Comparison of ENCODE assay signal across 22 cellular contexts in the genomic region with DNA sequence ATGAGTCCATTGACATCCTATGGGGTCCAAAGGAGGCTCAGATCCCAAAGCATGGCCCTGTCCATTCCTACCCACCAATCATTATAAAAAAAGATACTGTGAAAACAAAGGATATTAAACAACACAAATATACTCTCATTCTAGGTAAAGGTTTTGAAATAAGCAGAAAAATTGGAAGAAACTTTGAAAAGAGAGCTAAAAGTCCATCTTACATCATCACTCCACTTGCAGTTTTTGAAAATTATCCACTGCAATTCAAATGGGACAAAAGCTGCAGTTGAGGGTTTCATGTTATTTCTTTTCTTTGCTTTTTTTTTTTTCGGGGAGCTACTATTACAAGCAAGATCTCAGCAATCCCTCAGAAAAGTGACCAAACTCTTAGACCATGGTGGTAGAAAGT.
"Had no signal": no experiment of that assay in that cellular context is flagged by ENCODE, and none has a peak within 500 bp of the region (broad histone marks: within the 10 kb centered on the region; RNA-seq: fewer than 3 reads in every experiment).

No MANE protein-coding gene starts in this region.

- H3K4me1 Mint-ChIP-seq: activated CD4-positive, alpha-beta T cell treated with anti-CD3 and anti-CD28 coated beads, Interleukin-2, amount 10 ng/mL, durations not matched to agents 24 days and 14 days; activated CD8-positive, alpha-beta memory T cell treated with anti-CD3 and anti-CD28 coated beads, Interleukin-2, amount 10 ng/mL, durations not matched to agents 7 days and 5 days; activated naive CD8-positive, alpha-beta T cell treated with anti-CD3 and anti-CD28 coated beads, Interleukin-2, amount 50 U/mL, for 24 hours had no signal

- H2AFZ ChIP-seq: PC-9 had no signal

- DNase-seq: activated CD4-positive, alpha-beta T cell treated with anti-CD3 and anti-CD28 coated beads for 1 hour; activated CD4-positive, alpha-beta T cell treated with anti-CD3 and anti-CD28 coated beads, Interleukin-2, amount 10 ng/mL, durations not matched to agents 24 days and 14 days; activated CD4-positive, alpha-beta T cell treated with anti-CD3 and anti-CD28 coated beads, Interleukin-2, amount 50 U/mL, for 48 hours; activated CD8-positive, alpha-beta memory T cell treated with anti-CD3 and anti-CD28 coated beads, Interleukin-2, amount 10 ng/mL, durations not matched to agents 7 days and 5 days; activated effector memory CD4-positive, alpha-beta T cell treated with Interleukin-2 at 50 U/mL for 16 hours; activated naive CD4-positive, alpha-beta T cell; activated naive CD8-positive, alpha-beta T cell treated with anti-CD3 and anti-CD28 coated beads, Interleukin-2, amount 50 U/mL, for 24 hours; activated T-cell treated with anti-CD3 and anti-CD28 coated beads, Interleukin-2, amount 50 U/mL, for 24 hours; Karpas-422; MM.1S; NCI-H1105 treated with DMSO at 0.1 percent for 48 hours; NCI-H1436 treated with DMSO at 0.1 percent for 48 hours; NCI-H187 treated with DMSO at 0.1 percent for 48 hours; NCI-H2081 treated with DMSO at 0.1 percent for 48 hours; NCI-H446; PC-9; SHP77 treated with DMSO at 0.1 percent for 48 hours had no signal

- H3K9me3 Mint-ChIP-seq: activated CD4-positive, alpha-beta T cell treated with anti-CD3 and anti-CD28 coated beads, Interleukin-2, amount 10 ng/mL, durations not matched to agents 24 days and 14 days; activated naive CD4-positive, alpha-beta T cell treated with anti-CD3 and anti-CD28 coated beads, Interleukin-2, amount 50 U/mL, for 72 hours; activated naive CD8-positive, alpha-beta T cell treated with anti-CD3 and anti-CD28 coated beads, Interleukin-2, amount 50 U/mL, for 24 hours; activated T-cell treated with anti-CD3 and anti-CD28 coated beads, Interleukin-2, amount 50 U/mL, for 24 hours; activated T-helper 1 cell treated with anti-CD3 and anti-CD28 coated beads, Interleukin-12 subunit alpha, Interleukin-12 subunit beta, Interleukin-2, Interleukin-4 antibody, amounts not matched to agents 30 ng/mL and 10 ng/mL and 1 ng/mL, durations not matched to agents 14 hours and 24 hours and 36 hours; T-helper 1 cell treated with Interleukin-12 subunit alpha and Interleukin-12 subunit beta and Interleukin-4 antibody, amounts not matched to agents 30 μg/mL and 1 μg/mL, for 36 hours; WTC11 had no signal

- H3K4me3 Mint-ChIP-seq: activated CD4-positive, alpha-beta T cell treated with anti-CD3 and anti-CD28 coated beads, Interleukin-2, amount 10 ng/mL, durations not matched to agents 24 days and 14 days; activated CD8-positive, alpha-beta memory T cell treated with anti-CD3 and anti-CD28 coated beads, Interleukin-2, amount 10 ng/mL, durations not matched to agents 7 days and 5 days; activated naive CD8-positive, alpha-beta T cell treated with anti-CD3 and anti-CD28 coated beads, Interleukin-2, amount 50 U/mL, for 24 hours; activated T-cell treated with anti-CD3 and anti-CD28 coated beads, Interleukin-2, amount 50 U/mL, for 24 hours; activated T-helper 1 cell treated with anti-CD3 and anti-CD28 coated beads, Interleukin-12 subunit alpha, Interleukin-12 subunit beta, Interleukin-2, Interleukin-4 antibody, amounts not matched to agents 30 ng/mL and 10 ng/mL and 1 ng/mL, durations not matched to agents 14 hours and 24 hours and 36 hours; T-helper 1 cell treated with Interleukin-12 subunit alpha and Interleukin-12 subunit beta and Interleukin-4 antibody, amounts not matched to agents 30 μg/mL and 1 μg/mL, for 36 hours; WTC11 had no signal

- H3K27ac Mint-ChIP-seq: activated CD4-positive, alpha-beta T cell treated with anti-CD3 and anti-CD28 coated beads, Interleukin-2, amount 10 ng/mL, durations not matched to agents 24 days and 14 days; activated CD8-positive, alpha-beta memory T cell treated with anti-CD3 and anti-CD28 coated beads, Interleukin-2, amount 10 ng/mL, durations not matched to agents 7 days and 5 days; activated naive CD4-positive, alpha-beta T cell treated with anti-CD3 and anti-CD28 coated beads, Interleukin-2, amount 50 U/mL, for 72 hours; activated naive CD8-positive, alpha-beta T cell treated with anti-CD3 and anti-CD28 coated beads, Interleukin-2, amount 50 U/mL, for 24 hours; activated T-cell treated with anti-CD3 and anti-CD28 coated beads, Interleukin-2, amount 50 U/mL, for 24 hours; activated T-helper 1 cell treated with anti-CD3 and anti-CD28 coated beads, Interleukin-12 subunit alpha, Interleukin-12 subunit beta, Interleukin-2, Interleukin-4 antibody, amounts not matched to agents 30 ng/mL and 10 ng/mL and 1 ng/mL, durations not matched to agents 14 hours and 24 hours and 36 hours; T-helper 1 cell treated with Interleukin-12 subunit alpha and Interleukin-12 subunit beta and Interleukin-4 antibody, amounts not matched to agents 30 μg/mL and 1 μg/mL, for 36 hours; WTC11 had no signal

- ATAC-seq: activated CD8-positive, alpha-beta memory T cell treated with anti-CD3 and anti-CD28 coated beads, Interleukin-2, amount 10 ng/mL, durations not matched to agents 7 days and 5 days; activated naive CD4-positive, alpha-beta T cell treated with anti-CD3 and anti-CD28 coated beads, Interleukin-2, amount 50 U/mL, for 72 hours; activated naive CD8-positive, alpha-beta T cell treated with anti-CD3 and anti-CD28 coated beads, Interleukin-2, amount 50 U/mL, for 24 hours; K562 had no signal

- H3K27ac ChIP-seq: PC-9 had no signal

- H3K4me2 ChIP-seq: PC-9 had no signal

- H3K27me3 Mint-ChIP-seq: activated CD4-positive, alpha-beta T cell treated with anti-CD3 and anti-CD28 coated beads, Interleukin-2, amount 10 ng/mL, durations not matched to agents 24 days and 14 days; activated naive CD8-positive, alpha-beta T cell treated with anti-CD3 and anti-CD28 coated beads, Interleukin-2, amount 50 U/mL, for 24 hours; activated T-cell treated with anti-CD3 and anti-CD28 coated beads, Interleukin-2, amount 50 U/mL, for 24 hours had no signal

- FAIRE-seq: K562 had no signal

- H3K4me3 ChIP-seq: K562, PC-9 had no signal
